Comparison of ENCODE assay signal across 1 cellular context in the genomic region with DNA sequence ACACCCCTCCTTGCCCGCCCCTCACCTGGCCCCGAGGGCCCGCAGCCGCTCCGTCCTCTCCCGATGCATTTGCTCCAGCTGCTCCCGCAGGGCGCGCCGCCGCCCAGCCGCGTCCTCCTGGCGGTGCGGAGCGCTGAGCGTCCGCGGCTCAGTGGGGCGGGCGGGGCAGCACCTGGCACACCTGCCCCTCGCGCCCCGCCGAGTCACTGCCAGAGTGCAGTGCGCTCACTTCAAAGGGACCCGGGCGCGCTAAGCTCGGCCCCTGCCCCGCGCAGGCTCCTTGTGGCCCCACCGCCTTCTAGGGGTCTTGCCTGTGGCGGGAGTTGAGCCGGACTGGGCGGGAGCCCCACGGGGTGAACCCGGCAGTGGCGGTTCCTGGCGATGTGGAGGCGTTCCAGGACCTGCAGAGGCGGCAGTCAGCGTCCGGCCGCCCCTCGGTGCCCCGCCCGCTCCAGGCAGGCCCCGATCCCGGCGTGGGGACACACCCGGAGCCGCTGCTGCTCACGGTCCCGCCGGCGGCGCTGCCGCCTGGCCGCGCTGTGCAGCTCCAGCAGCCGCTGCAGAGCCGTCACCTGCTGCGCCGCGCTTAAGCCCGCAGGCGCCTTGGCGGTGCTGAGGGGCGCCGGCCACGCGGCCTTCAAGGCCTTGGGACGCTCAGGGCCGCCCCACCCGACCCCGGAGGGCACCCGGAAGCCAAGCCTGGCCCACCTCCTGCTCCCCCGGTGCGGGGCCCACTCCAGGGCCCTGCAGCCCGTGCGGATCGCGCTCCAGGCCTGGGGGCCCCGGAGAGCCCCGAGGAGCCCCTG.
TF ChIP-seq lines count a peak whose summit lies in the region.

No MANE protein-coding gene starts in this region.

TF ChIP-seq in HepG2, 621 proteins besides CTCF, POLR2A, EP300 and RAD21 (continued from another document and continues in another):
- TF ChIP-seq, protein P1, sequence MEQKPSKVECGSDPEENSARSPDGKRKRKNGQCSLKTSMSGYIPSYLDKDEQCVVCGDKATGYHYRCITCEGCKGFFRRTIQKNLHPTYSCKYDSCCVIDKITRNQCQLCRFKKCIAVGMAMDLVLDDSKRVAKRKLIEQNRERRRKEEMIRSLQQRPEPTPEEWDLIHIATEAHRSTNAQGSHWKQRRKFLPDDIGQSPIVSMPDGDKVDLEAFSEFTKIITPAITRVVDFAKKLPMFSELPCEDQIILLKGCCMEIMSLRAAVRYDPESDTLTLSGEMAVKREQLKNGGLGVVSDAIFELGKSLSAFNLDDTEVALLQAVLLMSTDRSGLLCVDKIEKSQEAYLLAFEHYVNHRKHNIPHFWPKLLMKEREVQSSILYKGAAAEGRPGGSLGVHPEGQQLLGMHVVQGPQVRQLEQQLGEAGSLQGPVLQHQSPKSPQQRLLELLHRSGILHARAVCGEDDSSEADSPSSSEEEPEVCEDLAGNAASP (CRISPR knock-in tag; IDR thresholded peaks at IDR 0.05; ENCODE audit: borderline replicate concordance) = no peak
- TF ChIP-seq TBP (CRISPR knock-in tag; IDR thresholded peaks at IDR 0.05) (no peak), REL (CRISPR knock-in tag; conservative IDR thresholded peaks at IDR 0.05) (no peak), ZNF160 (CRISPR knock-in tag; IDR thresholded peaks at IDR 0.05) (0 out of 2 replicates have a peak, but pooled peaks have one; percentile 49), ZNF652 (CRISPR knock-in tag; IDR thresholded peaks at IDR 0.05; ENCODE audit: borderline replicate concordance, low read depth) (no peak), SRY (CRISPR knock-in tag; IDR thresholded peaks at IDR 0.05) (peak; percentile 66; the same call in 1 of the 2 replicates), ZFP36L2 (CRISPR knock-in tag; IDR thresholded peaks at IDR 0.05) (no peak), KLF12 (CRISPR knock-in tag; IDR thresholded peaks at IDR 0.05; ENCODE audit: borderline replicate concordance) (peak; percentile 77; the same call in 1 of the 2 replicates), ZNF572 (CRISPR knock-in tag; IDR thresholded peaks at IDR 0.05) (no peak), NFYC (CRISPR knock-in tag; IDR thresholded peaks at IDR 0.05) (no peak), ZFP37 (CRISPR knock-in tag; IDR thresholded peaks at IDR 0.05; ENCODE audit: borderline replicate concordance) (no peak), ESRRA (CRISPR knock-in tag; IDR thresholded peaks at IDR 0.05; ENCODE audit: low read depth) (peak; percentile 52; the same call in 1 of the 2 replicates), PAX8 (CRISPR knock-in tag; IDR thresholded peaks at IDR 0.05; ENCODE audit: borderline replicate concordance) (no peak), PHF8 (CRISPR knock-in tag; IDR thresholded peaks at IDR 0.05) (peak; percentile 64), ZNF550 (CRISPR knock-in tag; IDR thresholded peaks at IDR 0.05; ENCODE audit: borderline replicate concordance) (no peak), ZSCAN20 (CRISPR knock-in tag; IDR thresholded peaks at IDR 0.05; ENCODE audit: borderline replicate concordance) (no peak), ZNF253 (CRISPR knock-in tag; IDR thresholded peaks at IDR 0.05; ENCODE audit: borderline replicate concordance) (no peak), ZFY (CRISPR knock-in tag; IDR thresholded peaks at IDR 0.05) (peak; percentile 87), ZNF558 (CRISPR knock-in tag; IDR thresholded peaks at IDR 0.05; ENCODE audit: borderline replicate concordance) (no peak; the same call in 1 of the 2 replicates), MLLT10 (CRISPR knock-in tag; IDR thresholded peaks at IDR 0.05) (no peak), CREB1 (IDR thresholded peaks at IDR 0.05) (no peak), CREB1 (CRISPR knock-in tag; IDR thresholded peaks at IDR 0.05) (no peak), HNRNPUL1 (IDR thresholded peaks at IDR 0.05; ENCODE audit: low read depth, low read length) (no peak), ZBTB38 (CRISPR knock-in tag; IDR thresholded peaks at IDR 0.05) (no peak), ZNF546 (CRISPR knock-in tag; conservative IDR thresholded peaks at IDR 0.05) (0 out of 2 replicates have a peak, but pooled peaks have one; percentile 35), ZNF230 (CRISPR knock-in tag; IDR thresholded peaks at IDR 0.05) (peak; percentile 61; the same call in 1 of the 2 replicates), MZF1 (CRISPR knock-in tag; IDR thresholded peaks at IDR 0.05; ENCODE audit: borderline replicate concordance) (no peak), SOX6 (IDR thresholded peaks at IDR 0.05) (no peak), SOX6 (CRISPR knock-in tag; IDR thresholded peaks at IDR 0.05) (no peak), ARNT (IDR thresholded peaks at IDR 0.05) (no peak), MAF1 (CRISPR knock-in tag; IDR thresholded peaks at IDR 0.05; ENCODE audit: borderline replicate concordance) (no peak), HNRNPK (IDR thresholded peaks at IDR 0.05; ENCODE audit: low read depth, low read length, poor library complexity, severe bottlenecking) (no peak), IKZF4 (CRISPR knock-in tag; IDR thresholded peaks at IDR 0.05; ENCODE audit: borderline replicate concordance, low read depth, not compliant biosample characterization) (peak; percentile 53), CHCHD3 (CRISPR knock-in tag; IDR thresholded peaks at IDR 0.05) (no peak; the same call in 1 of the 2 replicates), ZNF557 (CRISPR knock-in tag; IDR thresholded peaks at IDR 0.05) (no peak), ZNF501 (CRISPR knock-in tag; IDR thresholded peaks at IDR 0.05) (0 out of 2 replicates have a peak, but pooled peaks have one; percentile 13), PRPF4 (IDR thresholded peaks at IDR 0.05; ENCODE audit: low read depth, low read length, poor library complexity, severe bottlenecking) (no peak), TOE1 (CRISPR knock-in tag; IDR thresholded peaks at IDR 0.05) (no peak), NR2F6 (IDR thresholded peaks at IDR 0.05) (no peak), NR2F6 (CRISPR knock-in tag; IDR thresholded peaks at IDR 0.05) (no peak), BORCS8-MEF2B (CRISPR knock-in tag; IDR thresholded peaks at IDR 0.05) (0 out of 2 replicates have a peak, but pooled peaks have one; percentile 27), ERF (CRISPR knock-in tag; IDR thresholded peaks at IDR 0.05) (no peak), KDM5B (CRISPR knock-in tag; IDR thresholded peaks at IDR 0.05; ENCODE audit: borderline replicate concordance) (peak; percentile 83), NFKB2 (CRISPR knock-in tag; IDR thresholded peaks at IDR 0.05; ENCODE audit: borderline replicate concordance) (no peak; the same call in 1 of the 2 replicates), SMAD1 (CRISPR knock-in tag; IDR thresholded peaks at IDR 0.05; ENCODE audit: borderline replicate concordance, low read depth) (peak; percentile 34; the same call in 1 of the 2 replicates), NFKBIZ (CRISPR knock-in tag; IDR thresholded peaks at IDR 0.05) (no peak)
- TF ChIP-seq, protein P2, sequence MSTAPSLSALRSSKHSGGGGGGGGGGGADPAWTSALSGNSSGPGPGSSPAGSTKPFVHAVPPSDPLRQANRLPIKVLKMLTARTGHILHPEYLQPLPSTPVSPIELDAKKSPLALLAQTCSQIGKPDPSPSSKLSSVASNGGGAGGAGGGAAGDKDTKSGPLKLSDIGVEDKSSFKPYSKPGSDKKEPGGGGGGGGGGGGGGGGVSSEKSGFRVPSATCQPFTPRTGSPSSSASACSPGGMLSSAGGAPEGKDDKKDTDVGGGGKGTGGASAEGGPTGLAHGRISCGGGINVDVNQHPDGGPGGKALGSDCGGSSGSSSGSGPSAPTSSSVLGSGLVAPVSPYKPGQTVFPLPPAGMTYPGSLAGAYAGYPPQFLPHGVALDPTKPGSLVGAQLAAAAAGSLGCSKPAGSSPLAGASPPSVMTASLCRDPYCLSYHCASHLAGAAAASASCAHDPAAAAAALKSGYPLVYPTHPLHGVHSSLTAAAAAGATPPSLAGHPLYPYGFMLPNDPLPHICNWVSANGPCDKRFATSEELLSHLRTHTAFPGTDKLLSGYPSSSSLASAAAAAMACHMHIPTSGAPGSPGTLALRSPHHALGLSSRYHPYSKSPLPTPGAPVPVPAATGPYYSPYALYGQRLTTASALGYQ (CRISPR knock-in tag; IDR thresholded peaks at IDR 0.05) = no peak
- TF ChIP-seq, protein P3, sequence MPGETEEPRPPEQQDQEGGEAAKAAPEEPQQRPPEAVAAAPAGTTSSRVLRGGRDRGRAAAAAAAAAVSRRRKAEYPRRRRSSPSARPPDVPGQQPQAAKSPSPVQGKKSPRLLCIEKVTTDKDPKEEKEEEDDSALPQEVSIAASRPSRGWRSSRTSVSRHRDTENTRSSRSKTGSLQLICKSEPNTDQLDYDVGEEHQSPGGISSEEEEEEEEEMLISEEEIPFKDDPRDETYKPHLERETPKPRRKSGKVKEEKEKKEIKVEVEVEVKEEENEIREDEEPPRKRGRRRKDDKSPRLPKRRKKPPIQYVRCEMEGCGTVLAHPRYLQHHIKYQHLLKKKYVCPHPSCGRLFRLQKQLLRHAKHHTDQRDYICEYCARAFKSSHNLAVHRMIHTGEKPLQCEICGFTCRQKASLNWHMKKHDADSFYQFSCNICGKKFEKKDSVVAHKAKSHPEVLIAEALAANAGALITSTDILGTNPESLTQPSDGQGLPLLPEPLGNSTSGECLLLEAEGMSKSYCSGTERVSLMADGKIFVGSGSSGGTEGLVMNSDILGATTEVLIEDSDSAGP (CRISPR knock-in tag; IDR thresholded peaks at IDR 0.05; ENCODE audit: borderline replicate concordance) = peak; percentile 50; the same call in 1 of the 2 replicates
- TF ChIP-seq, protein P4, sequence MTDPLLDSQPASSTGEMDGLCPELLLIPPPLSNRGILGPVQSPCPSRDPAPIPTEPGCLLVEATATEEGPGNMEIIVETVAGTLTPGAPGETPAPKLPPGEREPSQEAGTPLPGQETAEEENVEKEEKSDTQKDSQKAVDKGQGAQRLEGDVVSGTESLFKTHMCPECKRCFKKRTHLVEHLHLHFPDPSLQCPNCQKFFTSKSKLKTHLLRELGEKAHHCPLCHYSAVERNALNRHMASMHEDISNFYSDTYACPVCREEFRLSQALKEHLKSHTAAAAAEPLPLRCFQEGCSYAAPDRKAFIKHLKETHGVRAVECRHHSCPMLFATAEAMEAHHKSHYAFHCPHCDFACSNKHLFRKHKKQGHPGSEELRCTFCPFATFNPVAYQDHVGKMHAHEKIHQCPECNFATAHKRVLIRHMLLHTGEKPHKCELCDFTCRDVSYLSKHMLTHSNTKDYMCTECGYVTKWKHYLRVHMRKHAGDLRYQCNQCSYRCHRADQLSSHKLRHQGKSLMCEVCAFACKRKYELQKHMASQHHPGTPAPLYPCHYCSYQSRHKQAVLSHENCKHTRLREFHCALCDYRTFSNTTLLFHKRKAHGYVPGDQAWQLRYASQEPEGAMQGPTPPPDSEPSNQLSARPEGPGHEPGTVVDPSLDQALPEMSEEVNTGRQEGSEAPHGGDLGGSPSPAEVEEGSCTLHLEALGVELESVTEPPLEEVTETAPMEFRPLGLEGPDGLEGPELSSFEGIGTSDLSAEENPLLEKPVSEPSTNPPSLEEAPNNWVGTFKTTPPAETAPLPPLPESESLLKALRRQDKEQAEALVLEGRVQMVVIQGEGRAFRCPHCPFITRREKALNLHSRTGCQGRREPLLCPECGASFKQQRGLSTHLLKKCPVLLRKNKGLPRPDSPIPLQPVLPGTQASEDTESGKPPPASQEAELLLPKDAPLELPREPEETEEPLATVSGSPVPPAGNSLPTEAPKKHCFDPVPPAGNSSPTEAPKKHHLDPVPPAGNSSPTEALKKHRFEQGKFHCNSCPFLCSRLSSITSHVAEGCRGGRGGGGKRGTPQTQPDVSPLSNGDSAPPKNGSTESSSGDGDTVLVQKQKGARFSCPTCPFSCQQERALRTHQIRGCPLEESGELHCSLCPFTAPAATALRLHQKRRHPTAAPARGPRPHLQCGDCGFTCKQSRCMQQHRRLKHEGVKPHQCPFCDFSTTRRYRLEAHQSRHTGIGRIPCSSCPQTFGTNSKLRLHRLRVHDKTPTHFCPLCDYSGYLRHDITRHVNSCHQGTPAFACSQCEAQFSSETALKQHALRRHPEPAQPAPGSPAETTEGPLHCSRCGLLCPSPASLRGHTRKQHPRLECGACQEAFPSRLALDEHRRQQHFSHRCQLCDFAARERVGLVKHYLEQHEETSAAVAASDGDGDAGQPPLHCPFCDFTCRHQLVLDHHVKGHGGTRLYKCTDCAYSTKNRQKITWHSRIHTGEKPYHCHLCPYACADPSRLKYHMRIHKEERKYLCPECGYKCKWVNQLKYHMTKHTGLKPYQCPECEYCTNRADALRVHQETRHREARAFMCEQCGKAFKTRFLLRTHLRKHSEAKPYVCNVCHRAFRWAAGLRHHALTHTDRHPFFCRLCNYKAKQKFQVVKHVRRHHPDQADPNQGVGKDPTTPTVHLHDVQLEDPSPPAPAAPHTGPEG (CRISPR knock-in tag; IDR thresholded peaks at IDR 0.05) = 0 out of 2 replicates have a peak, but pooled peaks have one; percentile 43
- TF ChIP-seq, protein P5, sequence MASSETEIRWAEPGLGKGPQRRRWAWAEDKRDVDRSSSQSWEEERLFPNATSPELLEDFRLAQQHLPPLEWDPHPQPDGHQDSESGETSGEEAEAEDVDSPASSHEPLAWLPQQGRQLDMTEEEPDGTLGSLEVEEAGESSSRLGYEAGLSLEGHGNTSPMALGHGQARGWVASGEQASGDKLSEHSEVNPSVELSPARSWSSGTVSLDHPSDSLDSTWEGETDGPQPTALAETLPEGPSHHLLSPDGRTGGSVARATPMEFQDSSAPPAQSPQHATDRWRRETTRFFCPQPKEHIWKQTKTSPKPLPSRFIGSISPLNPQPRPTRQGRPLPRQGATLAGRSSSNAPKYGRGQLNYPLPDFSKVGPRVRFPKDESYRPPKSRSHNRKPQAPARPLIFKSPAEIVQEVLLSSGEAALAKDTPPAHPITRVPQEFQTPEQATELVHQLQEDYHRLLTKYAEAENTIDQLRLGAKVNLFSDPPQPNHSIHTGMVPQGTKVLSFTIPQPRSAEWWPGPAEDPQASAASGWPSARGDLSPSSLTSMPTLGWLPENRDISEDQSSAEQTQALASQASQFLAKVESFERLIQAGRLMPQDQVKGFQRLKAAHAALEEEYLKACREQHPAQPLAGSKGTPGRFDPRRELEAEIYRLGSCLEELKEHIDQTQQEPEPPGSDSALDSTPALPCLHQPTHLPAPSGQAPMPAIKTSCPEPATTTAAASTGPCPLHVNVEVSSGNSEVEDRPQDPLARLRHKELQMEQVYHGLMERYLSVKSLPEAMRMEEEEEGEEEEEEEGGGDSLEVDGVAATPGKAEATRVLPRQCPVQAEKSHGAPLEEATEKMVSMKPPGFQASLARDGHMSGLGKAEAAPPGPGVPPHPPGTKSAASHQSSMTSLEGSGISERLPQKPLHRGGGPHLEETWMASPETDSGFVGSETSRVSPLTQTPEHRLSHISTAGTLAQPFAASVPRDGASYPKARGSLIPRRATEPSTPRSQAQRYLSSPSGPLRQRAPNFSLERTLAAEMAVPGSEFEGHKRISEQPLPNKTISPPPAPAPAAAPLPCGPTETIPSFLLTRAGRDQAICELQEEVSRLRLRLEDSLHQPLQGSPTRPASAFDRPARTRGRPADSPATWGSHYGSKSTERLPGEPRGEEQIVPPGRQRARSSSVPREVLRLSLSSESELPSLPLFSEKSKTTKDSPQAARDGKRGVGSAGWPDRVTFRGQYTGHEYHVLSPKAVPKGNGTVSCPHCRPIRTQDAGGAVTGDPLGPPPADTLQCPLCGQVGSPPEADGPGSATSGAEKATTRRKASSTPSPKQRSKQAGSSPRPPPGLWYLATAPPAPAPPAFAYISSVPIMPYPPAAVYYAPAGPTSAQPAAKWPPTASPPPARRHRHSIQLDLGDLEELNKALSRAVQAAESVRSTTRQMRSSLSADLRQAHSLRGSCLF (CRISPR knock-in tag; IDR thresholded peaks at IDR 0.05; ENCODE audit: borderline replicate concordance) = no peak
